Comparison of ENCODE assay signal across 1 cellular context in genomic region chr17:1399679-1400512, GRCh38.
TF ChIP-seq lines count a peak whose summit lies in the region.

Gene YWHAE (minus strand): TSS chr17:1400222. CDS start chr17:1400110, 112 bp downstream.

TF ChIP-seq in HEK293, 187 proteins besides CTCF, POLR2A, EP300 and RAD21 (continued from another document and continues in another):
- peak; percentile 25; the same call in 1 of the 2 replicates for TF ChIP-seq ZNF488 (tag by site-specific recombination; IDR thresholded peaks at IDR 0.05)
- TF ChIP-seq ZNF394 (tag by site-specific recombination; IDR thresholded peaks at IDR 0.05; ENCODE audit: borderline replicate concordance) = peak; percentile 82
- TF ChIP-seq ZNF10 (tag by site-specific recombination; IDR thresholded peaks at IDR 0.05) = peak; percentile 9
- peak; percentile 81 for TF ChIP-seq KLF8 (tag by site-specific recombination; IDR thresholded peaks at IDR 0.05)
- TF ChIP-seq ZNF292 (tag by site-specific recombination; IDR thresholded peaks at IDR 0.05; ENCODE audit: borderline replicate concordance, low read depth) = no peak
- peak; percentile 95 for TF ChIP-seq KLF16 (tag by site-specific recombination; IDR thresholded peaks at IDR 0.05)
- peak; percentile 45; the same call in 1 of the 2 replicates for TF ChIP-seq ZNF558 (tag by site-specific recombination; IDR thresholded peaks at IDR 0.05)
- TF ChIP-seq PBX3 (CRISPR knock-in tag; IDR thresholded peaks at IDR 0.05) = peak; percentile 72
- peak; percentile 64; the same call in 1 of the 2 replicates for TF ChIP-seq ZSCAN23 (tag by site-specific recombination; IDR thresholded peaks at IDR 0.05)
- TF ChIP-seq YY1 (tag by site-specific recombination; IDR thresholded peaks at IDR 0.05) = peak; percentile 99
- peak; percentile 80 for TF ChIP-seq ZNF629 (tag by site-specific recombination; IDR thresholded peaks at IDR 0.05)
- TF ChIP-seq ZNF501 (tag by site-specific recombination; IDR thresholded peaks at IDR 0.05) = peak; percentile 98
- TF ChIP-seq ZNF2 (tag by site-specific recombination; IDR thresholded peaks at IDR 0.05) = peak; percentile 92
- no peak for TF ChIP-seq ZNF280C (tag by site-specific recombination; IDR thresholded peaks at IDR 0.05)
- peak; percentile 90 for TF ChIP-seq ZNF610 (tag by site-specific recombination; IDR thresholded peaks at IDR 0.05; ENCODE audit: borderline replicate concordance)
- TF ChIP-seq ZBTB6 (tag by site-specific recombination; IDR thresholded peaks at IDR 0.05) = peak; percentile 93
- TF ChIP-seq BCL11A (tag by site-specific recombination; IDR thresholded peaks at IDR 0.05; ENCODE audit: low read depth) = no peak; the same call in 1 of the 2 replicates
- no peak for TF ChIP-seq ZNF248 (tag by site-specific recombination; IDR thresholded peaks at IDR 0.05)
- 0 out of 2 replicates have a peak, but pooled peaks have one; percentile 9 for TF ChIP-seq ZNF513 (tag by site-specific recombination; IDR thresholded peaks at IDR 0.05)
- peak; percentile 85 for TF ChIP-seq ZNF341 (tag by site-specific recombination; IDR thresholded peaks at IDR 0.05; ENCODE audit: low read depth)
- no peak for TF ChIP-seq ZNF830 (tag by site-specific recombination; IDR thresholded peaks at IDR 0.05; ENCODE audit: low read depth)
- TF ChIP-seq ZNF624 (tag by site-specific recombination; IDR thresholded peaks at IDR 0.05) = peak; percentile 68; the same call in 1 of the 2 replicates
- TF ChIP-seq SALL2 (tag by site-specific recombination; IDR thresholded peaks at IDR 0.05; ENCODE audit: borderline replicate concordance) = no peak
- no peak for TF ChIP-seq TSHZ1 (tag by site-specific recombination; IDR thresholded peaks at IDR 0.05; ENCODE audit: borderline replicate concordance)
- peak; percentile 62; the same call in 1 of the 2 replicates for TF ChIP-seq ZNF692 (tag by site-specific recombination; IDR thresholded peaks at IDR 0.05)
- no peak for TF ChIP-seq GLI2 (tag by site-specific recombination; IDR thresholded peaks at IDR 0.05; ENCODE audit: borderline replicate concordance, low read depth)
- no peak for TF ChIP-seq SCRT1 (tag by site-specific recombination; IDR thresholded peaks at IDR 0.05; ENCODE audit: borderline replicate concordance)
- TF ChIP-seq KLF10 (tag by site-specific recombination; IDR thresholded peaks at IDR 0.05) = 0 out of 2 replicates have a peak, but pooled peaks have one; percentile 59
- TF ChIP-seq ZBTB11 (tag by site-specific recombination; conservative IDR thresholded peaks at IDR 0.05; ENCODE audit: low read depth) = peak; percentile 92
- peak; percentile 96 for TF ChIP-seq ZBTB20 (tag by site-specific recombination; IDR thresholded peaks at IDR 0.05)
- TF ChIP-seq SETDB1 (IDR thresholded peaks at IDR 0.05; ENCODE audit: insufficient read length, low read length) = no peak
- peak; percentile 96 for TF ChIP-seq ZBTB10 (tag by site-specific recombination; IDR thresholded peaks at IDR 0.05)
- no peak for TF ChIP-seq ZNF621 (tag by site-specific recombination; IDR thresholded peaks at IDR 0.05)
- TF ChIP-seq ZNF707 (tag by site-specific recombination; IDR thresholded peaks at IDR 0.05) = no peak
- no peak for TF ChIP-seq ZNF837 (tag by site-specific recombination; IDR thresholded peaks at IDR 0.05)
- TF ChIP-seq ZNF785 (tag by site-specific recombination; IDR thresholded peaks at IDR 0.05) = peak; percentile 52; the same call in 1 of the 2 replicates
- peak; percentile 51; the same call in 1 of the 2 replicates for TF ChIP-seq ZNF76 (tag by site-specific recombination; IDR thresholded peaks at IDR 0.05; ENCODE audit: borderline replicate concordance, low read depth)
- no peak for TF ChIP-seq ZNF626 (tag by site-specific recombination; IDR thresholded peaks at IDR 0.05)
- TF ChIP-seq ZNF677 (tag by site-specific recombination; IDR thresholded peaks at IDR 0.05) = peak; percentile 31; the same call in 1 of the 2 replicates
- peak; percentile 77; the same call in 1 of the 2 replicates for TF ChIP-seq REPIN1 (tag by site-specific recombination; IDR thresholded peaks at IDR 0.05; ENCODE audit: low read depth)
- no peak for TF ChIP-seq ZNF157 (tag by site-specific recombination; IDR thresholded peaks at IDR 0.05)
- peak; percentile 80 for TF ChIP-seq ZNF24 (tag by site-specific recombination; IDR thresholded peaks at IDR 0.05)
- peak; percentile 10; the same call in 1 of the 2 replicates for TF ChIP-seq FEZF1 (tag by site-specific recombination; IDR thresholded peaks at IDR 0.05)
- TF ChIP-seq ZNF776 (tag by site-specific recombination; IDR thresholded peaks at IDR 0.05; ENCODE audit: borderline replicate concordance) = no peak
- peak; percentile 51 for TF ChIP-seq ZNF843 (tag by site-specific recombination; IDR thresholded peaks at IDR 0.05)
